In genomic region chr16:50610331-50611262, GRCh38 we compare ENCODE assay signal across 1 cellular context.
TF ChIP-seq lines count a peak whose summit lies in the region.

No MANE protein-coding gene starts in this region.

TF ChIP-seq in H1, 55 proteins besides CTCF, POLR2A, EP300 and RAD21:
- no peak for TF ChIP-seq SP2 (IDR thresholded peaks at IDR 0.05; ENCODE audit: low read length)
- TF ChIP-seq NANOG (IDR thresholded peaks at IDR 0.05; ENCODE audit: insufficient read depth, low read depth, low read length, poor library complexity, severe bottlenecking): peak; percentile 51
- no peak for TF ChIP-seq ATF3 (IDR thresholded peaks at IDR 0.05; ENCODE audit: insufficient read depth, low read depth, low read length)
- TF ChIP-seq CREB1 (IDR thresholded peaks at IDR 0.05): no peak
TF ChIP-seq in H1: peak in this region for 1.
